1 cellular context compared by ENCODE assay signal in the genomic region with DNA sequence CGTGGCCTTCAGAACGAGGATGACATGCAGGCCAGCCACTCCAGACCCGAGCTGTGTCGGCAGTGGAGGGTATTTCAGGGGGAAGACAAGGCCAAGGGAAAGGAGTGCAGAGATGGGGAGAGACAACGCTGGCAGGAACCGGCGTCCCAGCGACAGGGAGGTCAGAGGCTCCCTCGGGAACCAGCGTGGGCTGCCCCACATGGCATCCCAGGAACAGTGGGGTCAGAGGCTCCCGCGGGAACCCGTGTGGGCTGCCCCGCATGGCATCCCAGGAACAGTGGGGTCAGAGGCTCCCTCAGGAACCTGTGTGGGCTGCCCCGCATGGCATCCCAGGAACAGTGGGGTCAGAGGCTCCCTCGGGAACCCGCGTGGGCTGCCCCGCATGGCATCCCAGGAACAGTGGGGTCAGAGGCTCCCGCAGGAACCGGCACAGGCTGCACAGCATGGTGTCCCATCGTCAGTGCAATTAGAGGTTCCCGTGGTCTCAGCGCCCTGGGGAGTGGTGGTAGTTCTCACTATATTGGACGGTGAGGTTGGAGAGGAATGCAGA.
TF ChIP-seq lines count a peak whose summit lies in the region.

No MANE protein-coding gene starts in this region.

TF ChIP-seq in HepG2, 621 proteins besides CTCF, POLR2A, EP300 and RAD21:
- TF ChIP-seq ZBTB38 (CRISPR knock-in tag; IDR thresholded peaks at IDR 0.05) (no peak), ZC3H13 (CRISPR knock-in tag; IDR thresholded peaks at IDR 0.05) (0 out of 2 replicates have a peak, but pooled peaks have one; percentile 35), ATAD3A (CRISPR knock-in tag; IDR thresholded peaks at IDR 0.05) (no peak), AGO2 (optimal IDR thresholded peaks at IDR 0.05; ENCODE audit: low read depth, low read length) (peak; percentile 52), ARHGAP35 (CRISPR knock-in tag; IDR thresholded peaks at IDR 0.05; ENCODE audit: borderline replicate concordance) (no peak), CCDC6 (CRISPR knock-in tag; IDR thresholded peaks at IDR 0.05) (no peak), FOXO4 (CRISPR knock-in tag; conservative IDR thresholded peaks at IDR 0.05) (no peak), TBL1XR1 (IDR thresholded peaks at IDR 0.05; ENCODE audit: borderline replicate concordance, low read length, partially characterized antibody) (no peak)
